ENCODE assay signal across 1 cellular context in the genomic region with DNA sequence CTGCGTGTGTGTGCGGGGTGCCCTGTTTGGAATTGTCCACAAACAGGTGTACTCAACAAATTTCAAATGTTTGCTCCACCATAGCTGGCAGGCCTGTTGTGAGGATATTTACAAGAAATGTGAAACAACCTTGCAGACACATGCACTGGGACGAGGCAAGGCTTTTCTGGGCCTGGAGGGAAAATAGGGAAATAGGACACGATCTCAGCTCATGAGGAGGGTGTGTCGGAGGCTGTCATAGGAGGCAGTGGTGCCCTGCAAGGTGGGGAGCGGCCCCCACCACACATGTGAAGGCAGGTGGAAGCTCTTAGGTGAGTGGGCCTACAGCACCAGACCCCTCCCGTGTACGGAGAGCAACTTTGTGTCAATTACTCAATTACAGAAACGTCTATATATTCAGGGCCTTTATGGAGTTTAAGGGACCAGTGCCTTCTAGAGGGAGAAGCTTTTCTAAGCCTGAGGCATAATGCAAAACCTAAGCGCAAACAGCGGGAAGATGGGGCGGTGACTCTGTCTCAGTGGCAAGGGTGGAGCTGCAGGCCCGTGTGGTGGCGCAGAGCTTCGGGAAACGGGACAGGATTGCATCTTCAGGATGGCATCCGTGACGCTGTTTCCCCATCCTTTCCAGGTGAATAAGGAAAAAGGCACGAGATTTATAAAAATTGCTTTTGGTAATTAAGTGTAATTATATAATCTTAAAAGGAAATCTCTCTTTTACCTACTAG.
TF ChIP-seq lines count a peak whose summit lies in the region.

No MANE protein-coding gene starts in this region.

TF ChIP-seq in K562, 482 proteins besides CTCF, POLR2A, EP300 and RAD21:
- TF ChIP-seq CBFA2T3 (IDR thresholded peaks at IDR 0.05) = no peak
- TF ChIP-seq, protein P1, sequence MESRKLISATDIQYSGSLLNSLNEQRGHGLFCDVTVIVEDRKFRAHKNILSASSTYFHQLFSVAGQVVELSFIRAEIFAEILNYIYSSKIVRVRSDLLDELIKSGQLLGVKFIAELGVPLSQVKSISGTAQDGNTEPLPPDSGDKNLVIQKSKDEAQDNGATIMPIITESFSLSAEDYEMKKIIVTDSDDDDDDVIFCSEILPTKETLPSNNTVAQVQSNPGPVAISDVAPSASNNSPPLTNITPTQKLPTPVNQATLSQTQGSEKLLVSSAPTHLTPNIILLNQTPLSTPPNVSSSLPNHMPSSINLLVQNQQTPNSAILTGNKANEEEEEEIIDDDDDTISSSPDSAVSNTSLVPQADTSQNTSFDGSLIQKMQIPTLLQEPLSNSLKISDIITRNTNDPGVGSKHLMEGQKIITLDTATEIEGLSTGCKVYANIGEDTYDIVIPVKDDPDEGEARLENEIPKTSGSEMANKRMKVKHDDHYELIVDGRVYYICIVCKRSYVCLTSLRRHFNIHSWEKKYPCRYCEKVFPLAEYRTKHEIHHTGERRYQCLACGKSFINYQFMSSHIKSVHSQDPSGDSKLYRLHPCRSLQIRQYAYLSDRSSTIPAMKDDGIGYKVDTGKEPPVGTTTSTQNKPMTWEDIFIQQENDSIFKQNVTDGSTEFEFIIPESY (CRISPR knock-in tag; IDR thresholded peaks at IDR 0.05) = peak; percentile 51; the same call in 1 of the 2 replicates
